ENCODE assay signal across 9 cellular contexts in genomic region chr2:241010531-241011295, GRCh38. TPM values are rescaled to one million over a fixed set of nuclear protein-coding genes. Genes with fewer than 3 reads are reported as not detected.
DNase-seq lines count a peak whose midpoint lies in the region; ATAC-seq and TF ChIP-seq lines count a peak whose summit lies in the region.
"Had no signal": no experiment of that assay in that cellular context is flagged by ENCODE, and none has a peak within 500 bp of the region (broad histone marks: within the 10 kb centered on the region; RNA-seq: fewer than 3 reads in every experiment).

No MANE protein-coding gene starts in this region.

- peak overlapping the region; percentile 97 for H3K27ac ChIP-seq in VCaP
- H3K27ac ChIP-seq in gastroesophageal sphincter: peak overlapping the region in 3 of 4 donors; percentile 51 to 74 (median 65)
- H3K27ac ChIP-seq in CD8-positive, alpha-beta memory T cell (ENCODE audit: low read depth, low read length): no peak overlapping the region

- H3K36me3 Mint-ChIP-seq in progenitor cell of endocrine pancreas (ENCODE audit: insufficient read depth): no peaks in the 10 kb centered on the region
- no peaks in the 10 kb centered on the region for H3K36me3 Mint-ChIP-seq in CD8-positive, alpha-beta memory T cell

- peaks cover 0 to 29% (median 14%) of the 10 kb centered on the region in 3 donors for H3K4me1 ChIP-seq in gastroesophageal sphincter
- peaks cover 25% of the 10 kb centered on the region for H3K4me1 ChIP-seq in CD8-positive, alpha-beta memory T cell (ENCODE audit: insufficient read depth, low read length)

- peaks cover 10% of the 10 kb centered on the region for H3K27me3 Mint-ChIP-seq in progenitor cell of endocrine pancreas
- peaks cover 11 to 19% of the 10 kb centered on the region in 2 donors for H3K27me3 Mint-ChIP-seq in CD8-positive, alpha-beta memory T cell

- WGBS in gastroesophageal sphincter (ENCODE audit: low coverage in 1 of 2), 2 donors: no CpG with 5 or more reads among the region's 12 CpGs

- no peak for TF ChIP-seq POLR2A in gastroesophageal sphincter (IDR thresholded peaks at IDR 0.05)

- H3K27ac Mint-ChIP-seq in progenitor cell of endocrine pancreas: peak overlapping the region; percentile 45
- peak overlapping the region in 1 of 8 donors; percentile 54 for H3K27ac Mint-ChIP-seq in CD8-positive, alpha-beta memory T cell

- peaks cover 5% of the 10 kb centered on the region for H3K9me3 Mint-ChIP-seq in progenitor cell of endocrine pancreas (ENCODE audit: low read depth)
- peaks cover 4 to 6% (median 5%) of the 10 kb centered on the region in 5 donors for H3K9me3 Mint-ChIP-seq in CD8-positive, alpha-beta memory T cell

- H3K27me3 ChIP-seq in gastroesophageal sphincter: no peaks in the 10 kb centered on the region
- H3K27me3 ChIP-seq in CD8-positive, alpha-beta memory T cell (ENCODE audit: insufficient read depth, low read length, poor library complexity, severe bottlenecking): no peaks in the 10 kb centered on the region
- H3K27me3 ChIP-seq in H7 (ENCODE audit: control insufficient read depth, insufficient read depth, low read length): no peaks in the 10 kb centered on the region

- H3K4me1 Mint-ChIP-seq in progenitor cell of endocrine pancreas (ENCODE audit: low read depth): no peaks in the 10 kb centered on the region
- H3K4me1 Mint-ChIP-seq in CD8-positive, alpha-beta memory T cell: peaks cover 3 to 21% (median 4%) of the 10 kb centered on the region in 3 donors

- peak; percentile 38 for DNase-seq in D341Med (ENCODE audit: low spot score)
- DNase-seq in progenitor cell of endocrine pancreas (ENCODE audit: low spot score, unreplicated experiment): no peak
- no peak for DNase-seq in CD8-positive, alpha-beta memory T cell
- DNase-seq in iPS-NIHi7 (ENCODE audit: extremely low spot score): no peak
- no peak for DNase-seq in DMS79 (lab: John Stamatoyannopoulos, UW)
- DNase-seq in H7: no peak
- DNase-seq: RPMI8226 had no signal

- POLR2A ChIA-PET in CD8-positive, alpha-beta memory T cell (lab: Charles Lee): no interaction called here

- H3K36me3 ChIP-seq in gastroesophageal sphincter (no peaks in the 10 kb centered on the region), H7 (replicated peaks; ENCODE audit: control insufficient read depth, insufficient read depth, low read length) (no peaks in the 10 kb centered on the region)
- H3K36me3 ChIP-seq in CD8-positive, alpha-beta memory T cell (ENCODE audit: insufficient read depth, low read length): no peaks in the 10 kb centered on the region

- TF ChIP-seq CTCF in VCaP (conservative IDR thresholded peaks at IDR 0.05) (no peak), gastroesophageal sphincter (IDR thresholded peaks at IDR 0.05) (no peak), progenitor cell of endocrine pancreas (IDR thresholded peaks at IDR 0.05; ENCODE audit: unreplicated experiment) (no peak)

- peaks cover 0 to 2% (median 0%) of the 10 kb centered on the region in 3 donors for H3K9me3 ChIP-seq in gastroesophageal sphincter
- H3K9me3 ChIP-seq in CD8-positive, alpha-beta memory T cell (ENCODE audit: low read length): no peaks in the 10 kb centered on the region

- ATAC-seq in gastroesophageal sphincter: peak; percentile 13

- CTCF ChIA-PET in CD8-positive, alpha-beta memory T cell (lab: Charles Lee): no interaction called here

- peak overlapping the region in 1 of 2 donors; percentile 45 for H3K4me3 ChIP-seq in gastroesophageal sphincter
- H3K4me3 ChIP-seq in CD8-positive, alpha-beta memory T cell (ENCODE audit: low read length): no peak overlapping the region
- no peak overlapping the region for H3K4me3 ChIP-seq in H7 (ENCODE audit: insufficient read depth, low read depth, low read length)

- TF ChIP-seq EP300 in gastroesophageal sphincter (IDR thresholded peaks at IDR 0.05): no peak

- no peak overlapping the region for H3K4me3 Mint-ChIP-seq in progenitor cell of endocrine pancreas (ENCODE audit: low read depth)
- H3K4me3 Mint-ChIP-seq in CD8-positive, alpha-beta memory T cell: peak overlapping the region in 1 of 7 donors; percentile 50

RNA-seq across cellular contexts. Expression of gene SNED1, which starts 12.3 kb away (rescaled TPM):
- total RNA-seq in gastroesophageal sphincter (10 to 100 TPM in 2 of 4 donors, 1 to 10 TPM in 2; 8.3 to 29.9 (median 14.6) TPM), progenitor cell of endocrine pancreas (2.2 and 2.5 TPM in 2 replicates)
- total RNA-seq in CD8-positive, alpha-beta memory T cell: 1 to 10 TPM; 1.8 to 3.5 TPM
- 0.90 TPM for polyA plus RNA-seq in CD8-positive, alpha-beta memory T cell
- total RNA-seq in H7 (2014; rRNA removed; shearing (Covaris generic)): 0.52 and 1.1 TPM in 2 replicates
